Comparison of ENCODE assay signal across 1 cellular context in the genomic region with DNA sequence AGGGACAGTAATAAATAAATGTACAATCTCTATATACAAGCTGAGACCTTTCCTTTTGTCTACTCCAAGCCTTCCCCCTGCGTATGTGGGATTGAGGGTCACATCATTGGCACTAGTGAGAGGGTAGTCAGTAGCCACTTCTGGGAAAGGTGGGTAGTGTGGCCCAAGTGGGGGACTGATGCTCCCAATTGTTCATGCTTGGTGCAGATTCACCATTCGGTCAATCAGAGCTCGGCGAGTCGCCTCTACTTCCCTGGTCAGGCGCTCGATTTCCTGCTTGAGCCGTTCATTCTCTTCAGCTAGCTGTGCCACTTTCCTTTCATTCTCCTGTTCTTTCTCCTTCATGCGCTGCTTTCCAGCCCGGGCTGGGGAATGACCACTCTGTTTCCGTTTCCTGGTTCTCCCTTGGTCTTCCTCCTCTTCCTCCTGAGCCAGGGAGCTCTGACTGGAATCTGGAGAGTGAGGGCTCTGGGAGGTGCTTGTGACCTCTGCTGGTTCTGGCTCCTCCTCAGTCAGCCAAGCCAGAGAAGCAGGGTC.
TF ChIP-seq lines count a peak whose summit lies in the region.

No MANE protein-coding gene starts in this region.

TF ChIP-seq in endothelial cell of umbilical vein, 7 proteins besides CTCF, POLR2A, EP300 and RAD21:
- no peak for TF ChIP-seq EZH2 (IDR thresholded peaks at IDR 0.05; ENCODE audit: borderline replicate concordance, low read depth, low read length, severe bottlenecking)
- TF ChIP-seq, protein P1, sequence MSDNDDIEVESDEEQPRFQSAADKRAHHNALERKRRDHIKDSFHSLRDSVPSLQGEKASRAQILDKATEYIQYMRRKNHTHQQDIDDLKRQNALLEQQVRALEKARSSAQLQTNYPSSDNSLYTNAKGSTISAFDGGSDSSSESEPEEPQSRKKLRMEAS (IDR thresholded peaks at IDR 0.05; ENCODE audit: insufficient read depth, insufficient read length): no peak
